22 cellular contexts compared by ENCODE assay signal in genomic region chr14:24784981-24785380, GRCh38.
"Had no signal": no experiment of that assay in that cellular context is flagged by ENCODE, and none has a peak within 500 bp of the region (broad histone marks: within the 10 kb centered on the region; RNA-seq: fewer than 3 reads in every experiment).

No MANE protein-coding gene starts in this region.

- H3K9me3 ChIP-seq: gastroesophageal sphincter, left lung, sigmoid colon, thoracic aorta, vagina had no signal

- H3K27me3 ChIP-seq: gastroesophageal sphincter, left lung, sigmoid colon, vagina had no signal

- H3K4me3 ChIP-seq: gastroesophageal sphincter, left lung, lung, sigmoid colon, thoracic aorta, vagina had no signal

- DNase-seq: activated CD4-positive, alpha-beta T cell treated with anti-CD3 and anti-CD28 coated beads, Interleukin-2, amount 10 ng/mL, durations not matched to agents 7 days and 5 days; activated CD4-positive, CD25-positive, alpha-beta regulatory T cell treated with anti-CD3 and anti-CD28 coated beads, Interleukin-2, amount 50 U/mL, for 72 hours; activated CD8-positive, alpha-beta memory T cell treated with anti-CD3 and anti-CD28 coated beads, Interleukin-2, amount 10 ng/mL, durations not matched to agents 7 days and 5 days; activated CD8-positive, alpha-beta T cell treated with anti-CD3 and anti-CD28 coated beads for 36 hours; activated gamma-delta T cell; activated naive CD4-positive, alpha-beta T cell treated with anti-CD3 and anti-CD28 coated beads, Interleukin-2, amount 50 U/mL, for 16 hours; activated naive CD8-positive, alpha-beta T cell treated with anti-CD3 and anti-CD28 coated beads, Interleukin-2, amount 50 U/mL, for 24 hours; cerebellar nuclear complex; cortex of kidney; endodermal cell; kidney; left lung; natural killer cell; retina; sigmoid colon; stimulated activated CD4-positive, alpha-beta T cell treated with anti-CD3 and anti-CD28 coated beads, Interleukin-4, amount 100 ng/mL, for 1 hour; stimulated activated naive CD4-positive, alpha-beta T cell treated with Interleukin-2 at 50 U/mL for 16 hours; WERI-Rb-1 had no signal

- H3K36me3 ChIP-seq: gastroesophageal sphincter, left lung, sigmoid colon, thoracic aorta, vagina, WERI-Rb-1 had no signal

- H3K27ac ChIP-seq: gastroesophageal sphincter, left lung, sigmoid colon, thoracic aorta, vagina, WERI-Rb-1 had no signal
